Comparison of ENCODE assay signal across 9 cellular contexts in the genomic region with DNA sequence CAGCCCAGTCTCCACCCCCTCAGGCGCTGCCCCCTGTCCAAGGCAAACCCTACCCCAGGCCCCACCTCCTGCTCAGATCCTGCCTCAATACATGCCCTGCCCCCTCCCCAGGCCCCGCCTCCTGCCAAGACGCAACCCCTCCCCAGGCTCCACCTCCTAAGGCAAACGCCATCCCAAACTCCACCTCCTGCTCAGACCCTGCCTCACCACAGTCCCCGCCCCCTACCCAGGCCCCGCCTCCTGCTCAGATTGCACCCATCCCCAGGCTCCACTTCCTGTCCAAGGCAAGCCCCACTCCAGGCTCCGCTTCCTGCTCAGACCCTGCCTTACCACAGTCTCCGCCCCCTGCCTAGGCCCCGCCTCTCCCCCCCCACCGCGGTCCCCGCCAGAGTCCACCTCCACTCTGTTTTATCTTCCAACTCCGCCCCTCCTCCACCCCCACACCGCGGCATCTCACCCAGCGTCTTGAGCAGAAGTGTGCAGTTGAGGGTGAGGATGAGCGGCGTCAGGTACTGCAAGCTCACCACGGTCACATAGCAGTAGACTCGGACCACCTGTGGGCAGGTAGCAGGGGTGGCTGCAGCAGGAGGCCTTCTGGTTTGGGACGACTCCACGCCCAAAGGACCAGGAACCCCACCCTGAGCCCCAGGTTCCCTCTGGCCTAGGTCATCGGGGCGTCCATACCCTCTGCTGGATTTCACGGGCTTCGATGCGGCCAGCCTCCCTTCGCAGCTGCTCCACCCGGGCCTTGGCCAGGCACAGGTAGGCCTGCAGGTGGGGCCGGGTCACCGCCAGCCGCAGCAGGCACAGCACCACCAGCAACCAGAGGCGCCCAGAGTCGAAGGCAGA. TPM values are rescaled to one million over a fixed set of nuclear protein-coding genes. Genes with fewer than 3 reads are reported as not detected.
DNase-seq lines count a peak whose midpoint lies in the region; ATAC-seq and TF ChIP-seq lines count a peak whose summit lies in the region.
"Had no signal": no experiment of that assay in that cellular context is flagged by ENCODE, and none has a peak within 500 bp of the region (broad histone marks: within the 10 kb centered on the region; RNA-seq: fewer than 3 reads in every experiment).

No MANE protein-coding gene starts in this region.

- TF ChIP-seq CTCF in BJ (IDR thresholded peaks at IDR 0.05; ENCODE audit: insufficient read depth, low read depth, low read length) (no peak), brain microvascular endothelial cell (IDR thresholded peaks at IDR 0.05; ENCODE audit: low read depth, low read length, missing control alignments) (no peak), lower lobe of right lung (IDR thresholded peaks at IDR 0.05) (no peak), suprapubic skin (IDR thresholded peaks at IDR 0.05) (no peak)

- intact Hi-C loops in lower lobe of right lung (cut with DNase I) = no loop called here

- no peaks in the 10 kb centered on the region for H3K27me3 ChIP-seq in BJ (ENCODE audit: control insufficient read depth, insufficient read depth, low read length)
- H3K27me3 ChIP-seq in brain microvascular endothelial cell (replicated peaks) = no peaks in the 10 kb centered on the region
- H3K27me3 ChIP-seq in lower lobe of right lung (ENCODE audit: low read depth) = no peaks in the 10 kb centered on the region
- H3K27me3 ChIP-seq in suprapubic skin = no peaks in the 10 kb centered on the region

- TF ChIP-seq EP300 in Ishikawa (IDR thresholded peaks at IDR 0.05; ENCODE audit: borderline replicate concordance) (no peak), suprapubic skin (IDR thresholded peaks at IDR 0.05) (no peak)

- WGBS in suprapubic skin = 58% methylated on average over 25 of the region's 34 CpGs

- peak; percentile 53 for ATAC-seq in lower lobe of right lung

- no peaks in the 10 kb centered on the region for H3K4me1 ChIP-seq in lower lobe of right lung
- no peaks in the 10 kb centered on the region for H3K4me1 ChIP-seq in suprapubic skin

- no peak for TF ChIP-seq RAD21 in Ishikawa (IDR thresholded peaks at IDR 0.05; ENCODE audit: low read depth)

- DNase-seq in BJ (ENCODE audit: low read depth) = no peak
- DNase-seq in brain microvascular endothelial cell = peak; percentile 78
- DNase-seq in lower lobe of right lung = no peak
- no peak for DNase-seq in middle frontal gyrus (ENCODE audit: extremely low spot score, low spot score)
- DNase-seq in cortex of kidney (lab: John Stamatoyannopoulos, UW) = no peak
- no peak for DNase-seq in HuH-7.5 (ENCODE audit: low spot score)
- DNase-seq in suprapubic skin (ENCODE audit: low spot score in 2 of 2) = no peak
- DNase-seq: natural killer cell had no signal

- H3K4me3 ChIP-seq in BJ (ENCODE audit: low read depth, low read length) (peak overlapping the region; percentile 23), brain microvascular endothelial cell (ENCODE audit: low read depth, low read length) (peak overlapping the region; percentile 5), lower lobe of right lung (no peak overlapping the region), suprapubic skin (no peak overlapping the region)

- no peak for TF ChIP-seq POLR2A in suprapubic skin (IDR thresholded peaks at IDR 0.05)

- H3K9me3 ChIP-seq in lower lobe of right lung (no peaks in the 10 kb centered on the region), suprapubic skin (no peaks in the 10 kb centered on the region)

- CTCF ChIA-PET in BJ (lab: Yijun Ruan, JAX) = interaction anchor here (1.0 kb wide), 1 partner anchor 16 kb away, joined by 3 read pairs; no protein-coding TSS in a partner anchor

- in situ Hi-C loops in brain microvascular endothelial cell (cut with HindIII; ENCODE audit: low pct_ligation_motif_present, low sequenced_read_pairs) = no loop called here

- POLR2A ChIA-PET in BJ (lab: Charles Lee) = no interaction called here

- H3K27ac ChIP-seq in brain microvascular endothelial cell (no peak overlapping the region), lower lobe of right lung (no peak overlapping the region), suprapubic skin (no peak overlapping the region)

- peaks cover 1% of the 10 kb centered on the region; the same call in 1 of the 2 replicates for H3K36me3 ChIP-seq in BJ (ENCODE audit: control insufficient read depth, insufficient read depth, low read length)
- H3K36me3 ChIP-seq in brain microvascular endothelial cell (replicated peaks) = peaks cover 13% of the 10 kb centered on the region
- peaks cover 11% of the 10 kb centered on the region for H3K36me3 ChIP-seq in lower lobe of right lung
- H3K36me3 ChIP-seq in suprapubic skin = peaks cover 19% of the 10 kb centered on the region

TF ChIP-seq in Ishikawa, 13 proteins besides CTCF, POLR2A, EP300 and RAD21:
- TF ChIP-seq, protein P1, sequence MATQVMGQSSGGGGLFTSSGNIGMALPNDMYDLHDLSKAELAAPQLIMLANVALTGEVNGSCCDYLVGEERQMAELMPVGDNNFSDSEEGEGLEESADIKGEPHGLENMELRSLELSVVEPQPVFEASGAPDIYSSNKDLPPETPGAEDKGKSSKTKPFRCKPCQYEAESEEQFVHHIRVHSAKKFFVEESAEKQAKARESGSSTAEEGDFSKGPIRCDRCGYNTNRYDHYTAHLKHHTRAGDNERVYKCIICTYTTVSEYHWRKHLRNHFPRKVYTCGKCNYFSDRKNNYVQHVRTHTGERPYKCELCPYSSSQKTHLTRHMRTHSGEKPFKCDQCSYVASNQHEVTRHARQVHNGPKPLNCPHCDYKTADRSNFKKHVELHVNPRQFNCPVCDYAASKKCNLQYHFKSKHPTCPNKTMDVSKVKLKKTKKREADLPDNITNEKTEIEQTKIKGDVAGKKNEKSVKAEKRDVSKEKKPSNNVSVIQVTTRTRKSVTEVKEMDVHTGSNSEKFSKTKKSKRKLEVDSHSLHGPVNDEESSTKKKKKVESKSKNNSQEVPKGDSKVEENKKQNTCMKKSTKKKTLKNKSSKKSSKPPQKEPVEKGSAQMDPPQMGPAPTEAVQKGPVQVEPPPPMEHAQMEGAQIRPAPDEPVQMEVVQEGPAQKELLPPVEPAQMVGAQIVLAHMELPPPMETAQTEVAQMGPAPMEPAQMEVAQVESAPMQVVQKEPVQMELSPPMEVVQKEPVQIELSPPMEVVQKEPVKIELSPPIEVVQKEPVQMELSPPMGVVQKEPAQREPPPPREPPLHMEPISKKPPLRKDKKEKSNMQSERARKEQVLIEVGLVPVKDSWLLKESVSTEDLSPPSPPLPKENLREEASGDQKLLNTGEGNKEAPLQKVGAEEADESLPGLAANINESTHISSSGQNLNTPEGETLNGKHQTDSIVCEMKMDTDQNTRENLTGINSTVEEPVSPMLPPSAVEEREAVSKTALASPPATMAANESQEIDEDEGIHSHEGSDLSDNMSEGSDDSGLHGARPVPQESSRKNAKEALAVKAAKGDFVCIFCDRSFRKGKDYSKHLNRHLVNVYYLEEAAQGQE (IDR thresholded peaks at IDR 0.05; ENCODE audit: low read depth) = no peak
- TF ChIP-seq EGR1 (IDR thresholded peaks at IDR 0.05) (peak; percentile 75), FOXM1 (IDR thresholded peaks at IDR 0.05; ENCODE audit: borderline replicate concordance, low read depth) (no peak)

RNA-seq across cellular contexts. Expression of a gene that starts 17.7 kb away (rescaled TPM):
- polyA plus RNA-seq in BJ (2011; rRNA removed) = 23.6 and 40.1 TPM in 2 replicates
- 25.4 and 34.7 TPM in 2 replicates for polyA minus RNA-seq in BJ (2011; rRNA and poly(A)+ RNA removed)
- total RNA-seq in lower lobe of right lung = 28.1 TPM
- total RNA-seq in suprapubic skin = 10 to 100 TPM; 23.4 to 31.8 (median 27.9) TPM

RNA-seq across cellular contexts. Expression of a gene that starts 49.5 kb away (rescaled TPM):
- 0.10 and 0.39 TPM in 2 replicates for polyA plus RNA-seq in BJ (2011; rRNA removed)
- polyA minus RNA-seq in BJ (2011; rRNA and poly(A)+ RNA removed) = 0.15 and 0.71 TPM in 2 replicates
- total RNA-seq in lower lobe of right lung (2.7 TPM), suprapubic skin (1 to 10 TPM in 1 of 4 donors, under 1 TPM in 2, not detected in 1; 0.68 to 1.8 (median 0.73) TPM)

RNA-seq across cellular contexts. Expression of a gene that starts 56.7 kb away (rescaled TPM):
- polyA plus RNA-seq in BJ (2011; rRNA removed) = 3.8 and 5.8 TPM in 2 replicates
- polyA minus RNA-seq in BJ (2011; rRNA and poly(A)+ RNA removed) = 3.5 and 4.6 TPM in 2 replicates
- total RNA-seq in lower lobe of right lung (16.3 TPM), suprapubic skin (10 to 100 TPM in 3 of 4 donors, 1 to 10 TPM in 1; 4.9 to 14.6 (median 10.6) TPM)

Comparison
In these comparisons a context has a peak if more than half of its experiments do, and no peak if none do; other contexts are left out.
1. H3K4me3 ChIP-seq: peak in BJ (single experiment) and brain microvascular endothelial cell (single experiment); none in lower lobe of right lung (single experiment) and suprapubic skin (single experiment).